Comparison of ENCODE assay signal across 17 cellular contexts in genomic region chr7:129898007-129898406, GRCh38.
"Had no signal": no experiment of that assay in that cellular context is flagged by ENCODE, and none has a peak within 500 bp of the region (broad histone marks: within the 10 kb centered on the region; RNA-seq: fewer than 3 reads in every experiment).

No MANE protein-coding gene starts in this region.

- H3K4me3 ChIP-seq: ascending aorta, SJSA1, stomach, testis, upper lobe of right lung had no signal

- H3K27ac Mint-ChIP-seq: activated CD8-positive, alpha-beta T cell treated with anti-CD3 and anti-CD28 coated beads, Interleukin-2, amount 10 ng/mL, durations not matched to agents 7 days and 5 days; activated naive CD8-positive, alpha-beta T cell treated with anti-CD3 and anti-CD28 coated beads, Interleukin-2, amount 50 U/mL, for 24 hours; activated T-helper 1 cell treated with anti-CD3 and anti-CD28 coated beads, Interleukin-12 subunit alpha, Interleukin-12 subunit beta, Interleukin-2, Interleukin-4 antibody, amounts not matched to agents 30 ng/mL and 10 ng/mL and 1 ng/mL, durations not matched to agents 14 hours and 24 hours and 36 hours had no signal

- H3K4me3 Mint-ChIP-seq: activated CD8-positive, alpha-beta T cell treated with anti-CD3 and anti-CD28 coated beads, Interleukin-2, amount 10 ng/mL, durations not matched to agents 7 days and 5 days; activated naive CD8-positive, alpha-beta T cell treated with anti-CD3 and anti-CD28 coated beads, Interleukin-2, amount 50 U/mL, for 24 hours; activated T-helper 1 cell treated with anti-CD3 and anti-CD28 coated beads, Interleukin-12 subunit alpha, Interleukin-12 subunit beta, Interleukin-2, Interleukin-4 antibody, amounts not matched to agents 30 ng/mL and 10 ng/mL and 1 ng/mL, durations not matched to agents 14 hours and 24 hours and 36 hours had no signal

- ATAC-seq: activated CD8-positive, alpha-beta T cell treated with anti-CD3 and anti-CD28 coated beads, Interleukin-2, amount 10 ng/mL, durations not matched to agents 7 days and 5 days; activated naive CD8-positive, alpha-beta T cell treated with anti-CD3 and anti-CD28 coated beads, Interleukin-2, amount 50 U/mL, for 24 hours; upper lobe of right lung had no signal

- H3K9me3 ChIP-seq: ascending aorta, SJSA1, stomach, testis, upper lobe of right lung had no signal

- H3K27me3 Mint-ChIP-seq: activated naive CD8-positive, alpha-beta T cell treated with anti-CD3 and anti-CD28 coated beads, Interleukin-2, amount 50 U/mL, for 24 hours had no signal

- FAIRE-seq: colon, endometrium had no signal

- H3K9me3 Mint-ChIP-seq: activated naive CD8-positive, alpha-beta T cell treated with anti-CD3 and anti-CD28 coated beads, Interleukin-2, amount 50 U/mL, for 24 hours; activated T-helper 1 cell treated with anti-CD3 and anti-CD28 coated beads, Interleukin-12 subunit alpha, Interleukin-12 subunit beta, Interleukin-2, Interleukin-4 antibody, amounts not matched to agents 30 ng/mL and 10 ng/mL and 1 ng/mL, durations not matched to agents 14 hours and 24 hours and 36 hours had no signal

- H3K4me1 ChIP-seq: upper lobe of right lung had no signal

- H3K27me3 ChIP-seq: ascending aorta, SJSA1, stomach, testis, upper lobe of right lung had no signal

- H3K27ac ChIP-seq: SJSA1, stomach, upper lobe of right lung had no signal

- DNase-seq: activated CD8-positive, alpha-beta memory T cell treated with anti-CD3 and anti-CD28 coated beads, Interleukin-2, amount 50 U/mL, for 48 hours; activated CD8-positive, alpha-beta T cell treated with anti-CD3 and anti-CD28 coated beads, Interleukin-2, amount 10 ng/mL, durations not matched to agents 7 days and 5 days; activated naive CD4-positive, alpha-beta T cell; activated naive CD8-positive, alpha-beta T cell treated with anti-CD3 and anti-CD28 coated beads, Interleukin-2, amount 50 U/mL, for 24 hours; hypothalamus; mesendoderm; stimulated activated CD4-positive, alpha-beta T cell treated with anti-CD3 and anti-CD28 coated beads, Interleukin-12 subunit alpha, Interleukin-12 subunit beta, amount 100 ng/mL, for 4 hours; stimulated activated CD4-positive, alpha-beta T cell treated with anti-CD3 and anti-CD28 coated beads, Interleukin-2, amount 100 ng/mL, for 24 hours; stomach; T-helper 9 cell; testis; upper lobe of right lung had no signal
